ENCODE assay signal across 19 cellular contexts in genomic region chr1:21868482-21868881, GRCh38. TPM values are rescaled to one million over a fixed set of nuclear protein-coding genes. Genes with fewer than 3 reads are reported as not detected.
DNase-seq lines count a peak whose midpoint lies in the region; ATAC-seq, FAIRE-seq and TF ChIP-seq lines count a peak whose summit lies in the region.
"Had no signal": no experiment of that assay in that cellular context is flagged by ENCODE, and none has a peak within 500 bp of the region (broad histone marks: within the 10 kb centered on the region; RNA-seq: fewer than 3 reads in every experiment).

No MANE protein-coding gene starts in this region.

- H3K27me3 ChIP-seq in esophagus muscularis mucosa: no peaks in the 10 kb centered on the region
- no peaks in the 10 kb centered on the region for H3K27me3 ChIP-seq in subcutaneous abdominal adipose tissue (ENCODE audit: control insufficient read depth in 5 of 5, insufficient read depth in 4 of 5, low read length in 5 of 5)
- no peaks in the 10 kb centered on the region for H3K27me3 ChIP-seq in HepG2 (ENCODE audit: control insufficient read depth in 1 of 2, insufficient read depth in 2 of 2, low read length in 2 of 2)
- H3K27me3 ChIP-seq: BLaER1 had no signal

- H3K9me3 Mint-ChIP-seq in HFFc6 (no peaks in the 10 kb centered on the region), neural crest cell (no peaks in the 10 kb centered on the region)
- H3K9me3 Mint-ChIP-seq: CD8-positive, alpha-beta memory T cell had no signal

- H3K27me3 Mint-ChIP-seq in HFFc6 (ENCODE audit: insufficient read depth) (peaks cover 12% of the 10 kb centered on the region), neural crest cell (ENCODE audit: low read depth) (no peaks in the 10 kb centered on the region)

- no peaks in the 10 kb centered on the region for H3K9me3 ChIP-seq in esophagus muscularis mucosa
- no peaks in the 10 kb centered on the region for H3K9me3 ChIP-seq in subcutaneous abdominal adipose tissue (ENCODE audit: control insufficient read depth in 5 of 5, low read length in 5 of 5)
- no peaks in the 10 kb centered on the region for H3K9me3 ChIP-seq in HepG2 (ENCODE audit: low read length)
- H3K9me3 ChIP-seq: BLaER1, Caco-2 had no signal

- peaks cover 66 to 100% (median 92%) of the 10 kb centered on the region in 4 donors for H3K36me3 ChIP-seq in esophagus muscularis mucosa
- H3K36me3 ChIP-seq in subcutaneous abdominal adipose tissue (ENCODE audit: control insufficient read depth in 5 of 5, insufficient read depth in 5 of 5, low read length in 5 of 5): peaks cover 0 to 98% (median 89%) of the 10 kb centered on the region in 5 donors
- peaks cover 9 to 30% of the 10 kb centered on the region in 2 experiments; a peak in 4 of 5 replicates for H3K36me3 ChIP-seq in HepG2 (replicated peaks in 1 of 2; ENCODE audit: control insufficient read depth in 1 of 2, insufficient read depth in 2 of 2, low read length in 2 of 2)

- peak overlapping the region; percentile 77 to 87 (median 82) for H3K27ac ChIP-seq in esophagus muscularis mucosa (replicated peaks in 1 of 4)
- H3K27ac ChIP-seq in subcutaneous abdominal adipose tissue (ENCODE audit: low read depth, low read length): peak overlapping the region; percentile 78
- no peak overlapping the region for H3K27ac ChIP-seq in HepG2 (ENCODE audit: extremely low read length, insufficient read depth, low read length)
- H3K27ac ChIP-seq: 22Rv1, BLaER1 had no signal

- H3K4me2 ChIP-seq in HepG2 (ENCODE audit: low read depth, low read length): no peak overlapping the region

- no peak for TF ChIP-seq CTCF in HFFc6 (IDR thresholded peaks at IDR 0.05)
- TF ChIP-seq CTCF in esophagus muscularis mucosa (IDR thresholded peaks at IDR 0.05): no peak
- no peak for TF ChIP-seq CTCF in neural crest cell (conservative IDR thresholded peaks at IDR 0.05)
- no peak for TF ChIP-seq CTCF in HepG2 (CRISPR knock-in tag; IDR thresholded peaks at IDR 0.05)
- no peak for TF ChIP-seq CTCF in GM20000 (IDR thresholded peaks at IDR 0.05; ENCODE audit: extremely low read depth, missing control alignments)

- no peaks in the 10 kb centered on the region; the same call in 1 of the 2 replicates for H4K20me1 ChIP-seq in HepG2 (ENCODE audit: insufficient read depth, low read length)
- H4K20me1 ChIP-seq: BLaER1 had no signal

- CTCF ChIA-PET in HepG2 (lab: Yijun Ruan, JAX; ENCODE audit: low intra/inter-chr PET ratio, low total read pairs): no interaction called here

- peaks cover 16 to 57% (median 47%) of the 10 kb centered on the region in 4 donors for H3K4me1 ChIP-seq in esophagus muscularis mucosa
- H3K4me1 ChIP-seq in subcutaneous abdominal adipose tissue (ENCODE audit: control insufficient read depth in 5 of 5, insufficient read depth in 5 of 5, low read length in 5 of 5): peaks cover 3 to 41% (median 26%) of the 10 kb centered on the region in 5 donors
- H3K4me1 ChIP-seq in HepG2 (ENCODE audit: insufficient read depth, low read length): peaks cover 32% of the 10 kb centered on the region
- H3K4me1 ChIP-seq: Caco-2 had no signal

- H3K4me3 ChIP-seq in esophagus muscularis mucosa: no peak overlapping the region
- no peak overlapping the region for H3K4me3 ChIP-seq in subcutaneous abdominal adipose tissue (ENCODE audit: low read depth in 1 of 5, low read length in 5 of 5)
- no peak overlapping the region for H3K4me3 ChIP-seq in HepG2 (replicated peaks in 1 of 3; ENCODE audit: insufficient read depth in 1 of 3, low read depth in 2 of 3, low read length in 3 of 3)
- H3K4me3 ChIP-seq: BLaER1 had no signal

- no peak for TF ChIP-seq RAD21 in HepG2 (CRISPR knock-in tag; IDR thresholded peaks at IDR 0.05)

- H3K4me3 Mint-ChIP-seq in HFFc6 (no peak overlapping the region), neural crest cell (no peak overlapping the region)
- H3K4me3 Mint-ChIP-seq: CD8-positive, alpha-beta memory T cell had no signal

- no peak for TF ChIP-seq EP300 in esophagus muscularis mucosa (IDR thresholded peaks at IDR 0.05)
- no peak for TF ChIP-seq EP300 in HepG2 (IDR thresholded peaks at IDR 0.05; ENCODE audit: low read depth in 2 of 2, low read length in 2 of 2)
- no peak for TF ChIP-seq EP300 in HepG2 (CRISPR knock-in tag; IDR thresholded peaks at IDR 0.05; ENCODE audit: borderline replicate concordance)

- H3K27ac Mint-ChIP-seq in HFFc6 (peak overlapping the region; percentile 48), neural crest cell (ENCODE audit: unreplicated experiment) (no peak overlapping the region)

- TF ChIP-seq POLR2A in esophagus muscularis mucosa (IDR thresholded peaks at IDR 0.05; ENCODE audit: low read depth): no peak
- TF ChIP-seq POLR2A in GM12891 (IDR thresholded peaks at IDR 0.05; ENCODE audit: low read depth, low read length): no peak
- no peak for TF ChIP-seq POLR2A in HepG2 (IDR thresholded peaks at IDR 0.05; ENCODE audit: insufficient read depth in 1 of 2, low read depth in 2 of 2, low read length in 2 of 2)

- no peak overlapping the region for H3K9ac ChIP-seq in subcutaneous abdominal adipose tissue (ENCODE audit: low read length in 5 of 5)
- no peak overlapping the region for H3K9ac ChIP-seq in HepG2 (ENCODE audit: insufficient read depth, low read depth, low read length)
- H3K9ac ChIP-seq: BLaER1 had no signal

- WGBS in esophagus muscularis mucosa: 89% methylated on average over 7 of the region's 7 CpGs
- WGBS in HepG2 (ENCODE audit: low lambda C conversion rate): 92% methylated on average over 7 of the region's 7 CpGs

- no peak overlapping the region for H2AFZ ChIP-seq in HepG2 (ENCODE audit: low read length)

- no peak for FAIRE-seq in GM12891 (lab: Jason Lieb, UNC)
- FAIRE-seq in HepG2 (lab: Jason Lieb, UNC): no peak
- FAIRE-seq: GM19239 had no signal

- in situ Hi-C loops in HepG2 (cut with HindIII; ENCODE audit: extremely low pct_ligation_motif_present, low pct_unique_long_range_greater_than_20kb): no loop called here

- no peaks in the 10 kb centered on the region for H3K79me2 ChIP-seq in HepG2 (ENCODE audit: insufficient read depth, low read length)

- peaks cover 26% of the 10 kb centered on the region for H3K36me3 Mint-ChIP-seq in HFFc6 (ENCODE audit: low read depth)
- no peaks in the 10 kb centered on the region for H3K36me3 Mint-ChIP-seq in neural crest cell (ENCODE audit: low read depth)
- H3K36me3 Mint-ChIP-seq: CD8-positive, alpha-beta memory T cell had no signal

- intact Hi-C loops in esophagus muscularis mucosa (cut with DNase I): loop anchor here (2.0 kb wide), 1 partner anchor 94 kb away; no protein-coding TSS in a partner anchor
- intact Hi-C loops in HepG2 (cut with micrococcal nuclease; ENCODE audit: unreplicated experiment): no loop called here

- ATAC-seq in HepG2: no peak

- DNase-seq in HFFc6 (no peak), esophagus muscularis mucosa (ENCODE audit: extremely low spot score) (no peak), neural crest cell (ENCODE audit: low read depth, low spot score) (peak; percentile 20), GM12891 (ENCODE audit: insufficient read length, low spot score) (no peak), HepG2 (ENCODE audit: low spot score) (no peak), GM20000 (ENCODE audit: low spot score) (no peak), NCI-H2107 treated with DMSO at 0.1 percent for 48 hours (lab: John Stamatoyannopoulos, UW; ENCODE audit: unreplicated experiment) (no peak)
- DNase-seq: AML-193; Caco-2; CD8-positive, alpha-beta memory T cell; DND-41; GDM1; HCEC 1CT had no signal

- BruUV-seq in HepG2 (replicated peaks; lab: Mats Ljungman, UMichigan): no TSS peak

- H3K4me1 Mint-ChIP-seq in HFFc6 (ENCODE audit: low read depth): peaks cover 20% of the 10 kb centered on the region
- H3K4me1 Mint-ChIP-seq in neural crest cell: peaks cover 27% of the 10 kb centered on the region
- H3K4me1 Mint-ChIP-seq: CD8-positive, alpha-beta memory T cell had no signal

- POLR2A ChIA-PET in HepG2 (lab: Yijun Ruan, JAX): no interaction called here

TF ChIP-seq in GM12891, 5 proteins besides CTCF, POLR2A, EP300 and RAD21 (continues in another document):
- no peak for TF ChIP-seq POU2F2 (IDR thresholded peaks at IDR 0.05; ENCODE audit: low read depth, low read length)
- TF ChIP-seq TAF1 (IDR thresholded peaks at IDR 0.05; ENCODE audit: low read depth, low read length): no peak
- no peak for TF ChIP-seq PAX5 (IDR thresholded peaks at IDR 0.05; ENCODE audit: insufficient read depth, low read length, severe bottlenecking)
- no peak for TF ChIP-seq POLR2AphosphoS5 (IDR thresholded peaks at IDR 0.05; ENCODE audit: low read depth, low read length)

RNA-seq across cellular contexts. Expression of gene LDLRAD2, which starts 56.4 kb away (rescaled TPM):
- under 1 TPM in 1 of 6 experiments, not detected in 5; 0.14 TPM for total RNA-seq in HFFc6 (2021; fragmentation: NEBNext Ultra II Directional; extraction: Animal tissue kit (Norgen Biotek cat#: 25700))
- total RNA-seq in esophagus muscularis mucosa: not detected
- total RNA-seq in neural crest cell: 0.40 and 0.55 TPM in 2 replicates
- 0.74 TPM for polyA plus RNA-seq in GM12891 (2012; ENCODE audit: low read depth, missing spikeins)
- total RNA-seq in HepG2 (2016; rRNA removed; fragmentation: Illumina TruSeq; extraction: Trizol): not detected in 2 replicates
- total RNA-seq in HepG2 (2016; cell fraction: cytosol; rRNA removed; fragmentation: Illumina TruSeq; extraction: Trizol; ENCODE audit: low read depth): not detected in 2 replicates
- not detected in 2 replicates for total RNA-seq in HepG2 (2016; cell fraction: insoluble cytoplasmic fraction; rRNA removed; fragmentation: Illumina TruSeq; extraction: Trizol)
- not detected in 2 replicates for total RNA-seq in HepG2 (2016; cell fraction: membrane; rRNA removed; fragmentation: Illumina TruSeq; extraction: Trizol)
- not detected in 2 replicates for total RNA-seq in HepG2 (2016; cell fraction: nucleus; rRNA removed; fragmentation: Illumina TruSeq; extraction: Trizol)
- polyA plus RNA-seq in HepG2 (2011; rRNA removed): not detected in 2 replicates
- polyA plus RNA-seq in HepG2 (2011; cell fraction: cytosol; rRNA removed): not detected in 2 replicates
- polyA plus RNA-seq in HepG2 (2011; cell fraction: nucleus; rRNA removed): 0.03 TPM in 1 of 2 replicates, not detected in the other
- polyA plus RNA-seq in HepG2 (2012): 3.5 and 4.3 TPM in 2 replicates
- not detected in 2 replicates for polyA plus RNA-seq in HepG2 (2016; cell fraction: cytosol; fragmentation: Illumina TruSeq; extraction: Trizol; ENCODE audit: low read depth)
- not detected in 2 replicates for polyA plus RNA-seq in HepG2 (2016; cell fraction: insoluble cytoplasmic fraction; fragmentation: Illumina TruSeq; extraction: Trizol; ENCODE audit: low read depth)
- polyA plus RNA-seq in HepG2 (2016; cell fraction: membrane; fragmentation: Illumina TruSeq; extraction: Trizol; ENCODE audit: low read depth): not detected in 2 replicates
- polyA plus RNA-seq in HepG2 (2016; cell fraction: nucleus; fragmentation: Illumina TruSeq; extraction: Trizol; ENCODE audit: insufficient read depth, low read depth): not detected in 2 replicates
- polyA minus RNA-seq in HepG2 (2011; rRNA and poly(A)+ RNA removed; ENCODE audit: low replicate concordance): not detected in 2 replicates
- polyA minus RNA-seq in HepG2 (2011; cell fraction: cytosol; rRNA and poly(A)+ RNA removed): not detected in 2 replicates
- not detected in 2 replicates for polyA minus RNA-seq in HepG2 (2011; cell fraction: nucleus; rRNA and poly(A)+ RNA removed)
- total RNA-seq: A673; Caco-2; CD8-positive, alpha-beta memory T cell; H4 had no signal
- polyA plus RNA-seq: CD8-positive, alpha-beta memory T cell had no signal
